Comparison of ENCODE assay signal across 2 cellular contexts in genomic region chr1:36182734-36183133, GRCh38.
TF ChIP-seq lines count a peak whose summit lies in the region.

No MANE protein-coding gene starts in this region.

TF ChIP-seq in SK-N-SH treated with all-trans-retinoic acid at 6 μM for 48 hours, 23 proteins besides CTCF, POLR2A, EP300 and RAD21 (continued from another document):
- TF ChIP-seq PPARA (CRISPR knock-in tag; IDR thresholded peaks at IDR 0.05; ENCODE audit: borderline replicate concordance) (no peak), TCF4 (CRISPR knock-in tag; IDR thresholded peaks at IDR 0.05; ENCODE audit: borderline replicate concordance) (no peak), CREB5 (CRISPR knock-in tag; IDR thresholded peaks at IDR 0.05; ENCODE audit: low read depth) (no peak), ZNF565 (CRISPR knock-in tag; conservative IDR thresholded peaks at IDR 0.05; ENCODE audit: low read depth) (no peak), TSHZ2 (CRISPR knock-in tag; IDR thresholded peaks at IDR 0.05) (no peak), ZC3H10 (CRISPR knock-in tag; IDR thresholded peaks at IDR 0.05) (no peak), ARNTL (CRISPR knock-in tag; IDR thresholded peaks at IDR 0.05; ENCODE audit: borderline replicate concordance, low read depth) (no peak), CSDC2 (CRISPR knock-in tag; IDR thresholded peaks at IDR 0.05) (no peak), ESRRG (CRISPR knock-in tag; IDR thresholded peaks at IDR 0.05) (no peak), ZFP3 (CRISPR knock-in tag; IDR thresholded peaks at IDR 0.05) (no peak), TOX (CRISPR knock-in tag; IDR thresholded peaks at IDR 0.05; ENCODE audit: borderline replicate concordance) (no peak), GLIS3 (CRISPR knock-in tag; IDR thresholded peaks at IDR 0.05) (no peak), ZFP30 (CRISPR knock-in tag; IDR thresholded peaks at IDR 0.05) (no peak)
- TF ChIP-seq, protein P1, sequence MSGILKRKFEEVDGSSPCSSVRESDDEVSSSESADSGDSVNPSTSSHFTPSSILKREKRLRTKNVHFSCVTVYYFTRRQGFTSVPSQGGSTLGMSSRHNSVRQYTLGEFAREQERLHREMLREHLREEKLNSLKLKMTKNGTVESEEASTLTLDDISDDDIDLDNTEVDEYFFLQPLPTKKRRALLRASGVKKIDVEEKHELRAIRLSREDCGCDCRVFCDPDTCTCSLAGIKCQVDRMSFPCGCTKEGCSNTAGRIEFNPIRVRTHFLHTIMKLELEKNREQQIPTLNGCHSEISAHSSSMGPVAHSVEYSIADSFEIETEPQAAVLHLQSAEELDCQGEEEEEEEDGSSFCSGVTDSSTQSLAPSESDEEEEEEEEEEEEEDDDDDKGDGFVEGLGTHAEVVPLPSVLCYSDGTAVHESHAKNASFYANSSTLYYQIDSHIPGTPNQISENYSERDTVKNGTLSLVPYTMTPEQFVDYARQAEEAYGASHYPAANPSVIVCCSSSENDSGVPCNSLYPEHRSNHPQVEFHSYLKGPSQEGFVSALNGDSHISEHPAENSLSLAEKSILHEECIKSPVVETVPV (CRISPR knock-in tag; IDR thresholded peaks at IDR 0.05): no peak
TF ChIP-seq in SK-N-SH treated with all-trans-retinoic acid at 6 μM for 48 hours: peak in this region for 0.

TF ChIP-seq in SK-N-SH, 30 proteins besides CTCF, POLR2A, EP300 and RAD21 (continued from another document):
- TF ChIP-seq, protein P2, sequence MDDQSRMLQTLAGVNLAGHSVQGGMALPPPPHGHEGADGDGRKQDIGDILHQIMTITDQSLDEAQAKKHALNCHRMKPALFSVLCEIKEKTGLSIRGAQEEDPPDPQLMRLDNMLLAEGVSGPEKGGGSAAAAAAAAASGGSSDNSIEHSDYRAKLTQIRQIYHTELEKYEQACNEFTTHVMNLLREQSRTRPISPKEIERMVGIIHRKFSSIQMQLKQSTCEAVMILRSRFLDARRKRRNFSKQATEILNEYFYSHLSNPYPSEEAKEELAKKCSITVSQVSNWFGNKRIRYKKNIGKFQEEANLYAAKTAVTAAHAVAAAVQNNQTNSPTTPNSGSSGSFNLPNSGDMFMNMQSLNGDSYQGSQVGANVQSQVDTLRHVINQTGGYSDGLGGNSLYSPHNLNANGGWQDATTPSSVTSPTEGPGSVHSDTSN (IDR thresholded peaks at IDR 0.05): no peak
- no peak for TF ChIP-seq NRF1 (IDR thresholded peaks at IDR 0.05; ENCODE audit: low read depth, low read length)
- no peak for TF ChIP-seq GATA2 (CRISPR knock-in tag; IDR thresholded peaks at IDR 0.05)
- no peak for TF ChIP-seq RXRA (IDR thresholded peaks at IDR 0.05; ENCODE audit: borderline replicate concordance, low read depth)
- TF ChIP-seq YY1 (IDR thresholded peaks at IDR 0.05; ENCODE audit: low read depth): no peak
- no peak for TF ChIP-seq EZH2phosphoT487 (IDR thresholded peaks at IDR 0.05; ENCODE audit: borderline replicate concordance, low read depth)
- TF ChIP-seq, protein P3, sequence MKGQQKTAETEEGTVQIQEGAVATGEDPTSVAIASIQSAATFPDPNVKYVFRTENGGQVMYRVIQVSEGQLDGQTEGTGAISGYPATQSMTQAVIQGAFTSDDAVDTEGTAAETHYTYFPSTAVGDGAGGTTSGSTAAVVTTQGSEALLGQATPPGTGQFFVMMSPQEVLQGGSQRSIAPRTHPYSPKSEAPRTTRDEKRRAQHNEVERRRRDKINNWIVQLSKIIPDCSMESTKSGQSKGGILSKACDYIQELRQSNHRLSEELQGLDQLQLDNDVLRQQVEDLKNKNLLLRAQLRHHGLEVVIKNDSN (IDR thresholded peaks at IDR 0.05; ENCODE audit: borderline replicate concordance, low read depth): no peak
- TF ChIP-seq REST (IDR thresholded peaks at IDR 0.05; ENCODE audit: low read depth, low read length): no peak
- no peak for TF ChIP-seq CHD2 (IDR thresholded peaks at IDR 0.05; ENCODE audit: low read length, partially characterized antibody)
- no peak for TF ChIP-seq NFIC (IDR thresholded peaks at IDR 0.05; ENCODE audit: borderline replicate concordance)
- no peak for TF ChIP-seq USF2 (IDR thresholded peaks at IDR 0.05; ENCODE audit: borderline replicate concordance, low read depth, low read length)
- TF ChIP-seq MXI1 (IDR thresholded peaks at IDR 0.05; ENCODE audit: low read depth, low read length): no peak
- TF ChIP-seq JUND (IDR thresholded peaks at IDR 0.05): no peak
- TF ChIP-seq TCF12 (IDR thresholded peaks at IDR 0.05): no peak
- TF ChIP-seq POLR2AphosphoS5 (IDR thresholded peaks at IDR 0.05; ENCODE audit: low read depth, low read length): no peak
- no peak for TF ChIP-seq RCOR1 (IDR thresholded peaks at IDR 0.05; ENCODE audit: low read length)
